8 cellular contexts compared by ENCODE assay signal in genomic region chr3:195260286-195260905, GRCh38. TPM values are rescaled to one million over a fixed set of nuclear protein-coding genes. Genes with fewer than 3 reads are reported as not detected.
DNase-seq lines count a peak whose midpoint lies in the region; ATAC-seq and TF ChIP-seq lines count a peak whose summit lies in the region.

No MANE protein-coding gene starts in this region.

- H3K4me3 ChIP-seq in fibroblast of pulmonary artery (replicated peaks; ENCODE audit: low read depth, low read length) = peak overlapping the region; percentile 70

- TF ChIP-seq CTCF in fibroblast of pulmonary artery (IDR thresholded peaks at IDR 0.05; ENCODE audit: low read length, missing control alignments) (no peak), omental fat pad (IDR thresholded peaks at IDR 0.05) (no peak)

- ATAC-seq in GM21381 (IDR thresholded peaks at IDR 0.05; ENCODE audit: unreplicated experiment) (peak; percentile 0), omental fat pad (ENCODE audit: low FRiP score) (peak; percentile 33)

- peak; percentile 33 for DNase-seq in DMS153 treated with DMSO at 0.1 percent for 48 hours (lab: John Stamatoyannopoulos, UW; ENCODE audit: unreplicated experiment)
- DNase-seq in Kasumi-1 (lab: John Stamatoyannopoulos, UW) = peak; percentile 35 to 47
- DNase-seq in activated CD4-positive, alpha-beta T cell treated with anti-CD3 and anti-CD28 coated beads for 48 hours = peak; percentile 25
- no peak for DNase-seq in fibroblast of pulmonary artery (ENCODE audit: low read depth)
- no peak for DNase-seq in omental fat pad (ENCODE audit: low spot score)
- no peak for DNase-seq in SIG-M5 treated with dmso at 0.1 percent for 504 hours (lab: John Stamatoyannopoulos, UW; ENCODE audit: unreplicated experiment)
- no peak for DNase-seq in NCI-H1694 treated with DMSO at 0.1 percent for 48 hours (lab: John Stamatoyannopoulos, UW)

RNA-seq across cellular contexts. Expression of gene XXYLT1, which starts 10.6 kb away (rescaled TPM):
- total RNA-seq in omental fat pad = 10 to 100 TPM in 1 of 4 donors, 1 to 10 TPM in 3; 6.0 to 16.1 (median 9.6) TPM

Comparison
In these comparisons a context has a peak if more than half of its experiments do, and no peak if none do; other contexts are left out.
1. DNase-seq: peak in DMS153 treated with DMSO at 0.1 percent for 48 hours (single experiment), Kasumi-1 (2 of 2) and activated CD4-positive, alpha-beta T cell treated with anti-CD3 and anti-CD28 coated beads for 48 hours (single experiment); none in fibroblast of pulmonary artery (single experiment), omental fat pad (single experiment), SIG-M5 treated with dmso at 0.1 percent for 504 hours (single experiment) and NCI-H1694 treated with DMSO at 0.1 percent for 48 hours (single experiment).